Comparison of ENCODE assay signal across 24 cellular contexts in the genomic region with DNA sequence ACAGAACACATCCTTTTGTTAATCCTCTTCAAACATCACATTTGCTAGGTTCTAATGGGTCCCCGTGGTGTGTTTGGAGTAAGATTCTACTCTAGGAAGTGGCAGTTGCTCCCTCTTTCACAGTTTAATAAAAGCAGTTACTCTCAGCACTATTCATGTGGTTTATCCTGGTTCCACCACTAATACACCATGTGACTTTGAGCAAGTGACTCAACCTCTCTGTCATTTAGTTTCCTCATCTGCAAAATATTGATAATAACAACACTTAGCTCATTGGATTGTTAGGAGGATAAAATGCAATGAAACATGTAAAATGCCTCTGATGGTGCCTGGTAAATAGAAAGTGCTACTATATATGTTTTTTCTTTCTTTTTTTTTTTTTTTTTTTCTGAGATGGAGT.
A peak's percentile ranks its signal among the peaks of the same experiment; 100 is the strongest.
DNase-seq lines count a peak whose midpoint lies in the region; ATAC-seq and TF ChIP-seq lines count a peak whose summit lies in the region.
"Had no signal": no experiment of that assay in that cellular context is flagged by ENCODE, and none has a peak within 500 bp of the region (broad histone marks: within the 10 kb centered on the region; RNA-seq: fewer than 3 reads in every experiment).

No MANE protein-coding gene starts in this region.

- no peak for TF ChIP-seq CTCF in epithelial cell of esophagus (IDR thresholded peaks at IDR 0.05; ENCODE audit: insufficient read depth, low read depth, low read length, missing control alignments)

- no peak overlapping the region for H3K4me3 ChIP-seq in epithelial cell of esophagus (ENCODE audit: low read length)
- H3K4me3 ChIP-seq: A549, esophagus muscularis mucosa, gastrocnemius medialis, HAP-1, upper lobe of right lung had no signal

- DNase-seq in AG08396 (ENCODE audit: low spot score) (peak; percentile 12), M059J (ENCODE audit: low read depth) (peak; percentile 37), epithelial cell of esophagus (ENCODE audit: low read depth) (peak; percentile 9), kidney tubule cell (ENCODE audit: low spot score) (peak; percentile 81), medulla oblongata (ENCODE audit: extremely low spot score) (no peak), amniotic stem cell (lab: John Stamatoyannopoulos, UW) (no peak)
- DNase-seq in activated T-cell treated with anti-CD3 and anti-CD28 coated beads, Interleukin-2, amount 50 U/mL, for 1 hour, result no peak
- DNase-seq: activated CD4-positive, alpha-beta T cell treated with anti-CD3 and anti-CD28 coated beads, Interleukin-2, amount 10 ng/mL, durations not matched to agents 7 days and 5 days; activated gamma-delta T cell; activated naive CD8-positive, alpha-beta T cell treated with anti-CD3 and anti-CD28 coated beads for 36 hours; activated T-cell treated with anti-CD3 and anti-CD28 coated beads, Interleukin-2, amount 50 U/mL, for 4 hours; aorta; CD8-positive, alpha-beta T cell; central memory CD4-positive, alpha-beta T cell; cortex of kidney; gastrocnemius medialis; left colon; stimulated activated naive CD4-positive, alpha-beta T cell; T1000; upper lobe of right lung had no signal

- ATAC-seq in HG03520 (IDR thresholded peaks at IDR 0.05; ENCODE audit: unreplicated experiment), result no peak
- ATAC-seq: A549; activated T-cell treated with anti-CD3 and anti-CD28 coated beads, Interleukin-2, amount 50 U/mL, for 4 hours; CD8-positive, alpha-beta T cell; gastrocnemius medialis; left colon; upper lobe of right lung had no signal

Comparison
In these comparisons a context has a peak if more than half of its experiments do, and no peak if none do; other contexts are left out.
1. DNase-seq: peak in AG08396 (single experiment), M059J (single experiment), epithelial cell of esophagus (single experiment) and kidney tubule cell (single experiment); none in medulla oblongata (single experiment), amniotic stem cell (single experiment) and activated T-cell treated with anti-CD3 and anti-CD28 coated beads, Interleukin-2, amount 50 U/mL, for 1 hour (single experiment).